Comparison of ENCODE assay signal across 1 cellular context in the genomic region with DNA sequence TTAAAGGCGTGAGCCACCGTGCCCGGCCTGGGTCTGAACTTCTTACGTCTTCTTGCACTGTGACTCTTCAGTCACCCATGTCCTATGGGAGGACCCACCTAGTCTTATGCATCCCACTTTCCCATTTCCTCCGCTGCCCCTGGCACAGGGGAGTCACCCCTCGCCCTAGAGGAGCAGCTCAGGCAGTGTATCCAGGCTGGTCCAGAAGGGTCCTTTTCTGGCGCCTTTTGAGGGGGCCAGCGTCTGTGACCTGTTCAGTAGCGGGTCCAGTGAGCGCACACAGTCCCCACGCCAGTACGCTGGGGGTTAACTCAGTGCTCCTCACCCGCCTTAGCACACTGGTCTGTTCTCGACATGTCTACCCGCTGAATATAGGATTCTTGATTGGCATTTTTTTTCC.
TF ChIP-seq lines count a peak whose summit lies in the region.

No MANE protein-coding gene starts in this region.

TF ChIP-seq in K562, 482 proteins besides CTCF, POLR2A, EP300 and RAD21:
- TF ChIP-seq, protein P1, sequence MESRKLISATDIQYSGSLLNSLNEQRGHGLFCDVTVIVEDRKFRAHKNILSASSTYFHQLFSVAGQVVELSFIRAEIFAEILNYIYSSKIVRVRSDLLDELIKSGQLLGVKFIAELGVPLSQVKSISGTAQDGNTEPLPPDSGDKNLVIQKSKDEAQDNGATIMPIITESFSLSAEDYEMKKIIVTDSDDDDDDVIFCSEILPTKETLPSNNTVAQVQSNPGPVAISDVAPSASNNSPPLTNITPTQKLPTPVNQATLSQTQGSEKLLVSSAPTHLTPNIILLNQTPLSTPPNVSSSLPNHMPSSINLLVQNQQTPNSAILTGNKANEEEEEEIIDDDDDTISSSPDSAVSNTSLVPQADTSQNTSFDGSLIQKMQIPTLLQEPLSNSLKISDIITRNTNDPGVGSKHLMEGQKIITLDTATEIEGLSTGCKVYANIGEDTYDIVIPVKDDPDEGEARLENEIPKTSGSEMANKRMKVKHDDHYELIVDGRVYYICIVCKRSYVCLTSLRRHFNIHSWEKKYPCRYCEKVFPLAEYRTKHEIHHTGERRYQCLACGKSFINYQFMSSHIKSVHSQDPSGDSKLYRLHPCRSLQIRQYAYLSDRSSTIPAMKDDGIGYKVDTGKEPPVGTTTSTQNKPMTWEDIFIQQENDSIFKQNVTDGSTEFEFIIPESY (CRISPR knock-in tag; IDR thresholded peaks at IDR 0.05), result peak; percentile 47; the same call in 1 of the 2 replicates
- no peak for TF ChIP-seq ZNF175 (CRISPR knock-in tag; IDR thresholded peaks at IDR 0.05; ENCODE audit: low read depth)
